In genomic region chr17:43175213-43176118, GRCh38 we compare ENCODE assay signal across 11 cellular contexts. TPM values are rescaled to one million over a fixed set of nuclear protein-coding genes. Genes with fewer than 3 reads are reported as not detected.
DNase-seq lines count a peak whose midpoint lies in the region; ATAC-seq and TF ChIP-seq lines count a peak whose summit lies in the region.
"Had no signal": no experiment of that assay in that cellular context is flagged by ENCODE, and none has a peak within 500 bp of the region (broad histone marks: within the 10 kb centered on the region; RNA-seq: fewer than 3 reads in every experiment).

No MANE protein-coding gene starts in this region.

- H3K9ac ChIP-seq in liver (ENCODE audit: low read depth in 1 of 2, low read length in 2 of 2), result no peak overlapping the region

- no peaks in the 10 kb centered on the region for H3K27me3 ChIP-seq in liver (ENCODE audit: control insufficient read depth in 4 of 4, insufficient read depth in 4 of 4, low read length in 3 of 4)
- H3K27me3 ChIP-seq in tibial artery, result no peaks in the 10 kb centered on the region
- H3K27me3 ChIP-seq: cardiac muscle cell had no signal

- peaks cover 5 to 16% of the 10 kb centered on the region in 2 donors for H3K36me3 Mint-ChIP-seq in activated T-cell treated with anti-CD3 and anti-CD28 coated beads, Interleukin-2, amount 50 U/mL, for 72 hours (ENCODE audit: insufficient read depth in 2 of 2)
- peaks cover 12% of the 10 kb centered on the region for H3K36me3 Mint-ChIP-seq in activated naive CD8-positive, alpha-beta T cell treated with anti-CD3 and anti-CD28 coated beads, Interleukin-2, amount 50 U/mL, for 24 hours (ENCODE audit: low read depth)

- no peak for ATAC-seq in activated T-cell treated with anti-CD3 and anti-CD28 coated beads, Interleukin-2, amount 50 U/mL, for 72 hours (replicated peaks in 1 of 2)
- peak; percentile 31 for ATAC-seq in activated naive CD8-positive, alpha-beta T cell treated with anti-CD3 and anti-CD28 coated beads, Interleukin-2, amount 50 U/mL, for 24 hours
- no peak for ATAC-seq in GM21723 (IDR thresholded peaks at IDR 0.05; ENCODE audit: unreplicated experiment)

- peak overlapping the region; percentile 49 to 78 for H3K4me3 Mint-ChIP-seq in activated T-cell treated with anti-CD3 and anti-CD28 coated beads, Interleukin-2, amount 50 U/mL, for 72 hours
- peak overlapping the region; percentile 66 for H3K4me3 Mint-ChIP-seq in activated naive CD8-positive, alpha-beta T cell treated with anti-CD3 and anti-CD28 coated beads, Interleukin-2, amount 50 U/mL, for 24 hours

- H3K4me1 ChIP-seq in liver (ENCODE audit: control insufficient read depth in 4 of 4, insufficient read depth in 4 of 4, low read length in 3 of 4), result peaks cover 10 to 58% (median 39%) of the 10 kb centered on the region in 4 donors
- peaks cover 11 to 76% (median 49%) of the 10 kb centered on the region in 4 donors for H3K4me1 ChIP-seq in tibial artery

- H3K27ac Mint-ChIP-seq in activated T-cell treated with anti-CD3 and anti-CD28 coated beads, Interleukin-2, amount 50 U/mL, for 72 hours, result peak overlapping the region; percentile 90
- H3K27ac Mint-ChIP-seq in activated naive CD8-positive, alpha-beta T cell treated with anti-CD3 and anti-CD28 coated beads, Interleukin-2, amount 50 U/mL, for 24 hours, result peak overlapping the region; percentile 97

- TF ChIP-seq RAD21 in liver (IDR thresholded peaks at IDR 0.05), result no peak

- peaks cover 38% of the 10 kb centered on the region for H3K4me1 Mint-ChIP-seq in activated T-cell treated with anti-CD3 and anti-CD28 coated beads, Interleukin-2, amount 50 U/mL, for 72 hours (ENCODE audit: low read depth)
- peaks cover 54% of the 10 kb centered on the region for H3K4me1 Mint-ChIP-seq in activated naive CD8-positive, alpha-beta T cell treated with anti-CD3 and anti-CD28 coated beads, Interleukin-2, amount 50 U/mL, for 24 hours

- intact Hi-C loops in tibial artery (cut with DNase I; ENCODE audit: low total_unique reads), result no loop called here

- no peaks in the 10 kb centered on the region for H3K9me3 Mint-ChIP-seq in activated T-cell treated with anti-CD3 and anti-CD28 coated beads, Interleukin-2, amount 50 U/mL, for 72 hours
- H3K9me3 Mint-ChIP-seq in activated naive CD8-positive, alpha-beta T cell treated with anti-CD3 and anti-CD28 coated beads, Interleukin-2, amount 50 U/mL, for 24 hours, result no peaks in the 10 kb centered on the region

- no peak for DNase-seq in activated T-cell treated with anti-CD3 and anti-CD28 coated beads, Interleukin-2, amount 50 U/mL, for 72 hours
- no peak for DNase-seq in activated T-cell treated with anti-CD3 and anti-CD28 coated beads, Interleukin-2, amount 50 U/mL, for 48 hours
- no peak for DNase-seq in activated naive CD8-positive, alpha-beta T cell treated with anti-CD3 and anti-CD28 coated beads, Interleukin-2, amount 50 U/mL, for 24 hours
- DNase-seq in tibial artery, result no peak
- no peak for DNase-seq in DMS 273 treated with DMSO at 0.1 percent for 48 hours (lab: John Stamatoyannopoulos, UW)
- DNase-seq in GM19238 (ENCODE audit: insufficient read length, low spot score), result no peak
- DNase-seq: NCI-H1417 treated with DMSO at 0.1 percent for 48 hours had no signal

- 63% methylated on average over 4 of the region's 4 CpGs for WGBS in liver

- H3K9me3 ChIP-seq in liver (ENCODE audit: control insufficient read depth in 4 of 4, low read length in 3 of 4) (no peaks in the 10 kb centered on the region), tibial artery (no peaks in the 10 kb centered on the region)

- TF ChIP-seq CTCF in liver (IDR thresholded peaks at IDR 0.05; ENCODE audit: low read depth, low read length, missing input control) (no peak), tibial artery (IDR thresholded peaks at IDR 0.05) (no peak)

- H3K27me3 Mint-ChIP-seq in activated T-cell treated with anti-CD3 and anti-CD28 coated beads, Interleukin-2, amount 50 U/mL, for 72 hours (ENCODE audit: low read depth), result no peaks in the 10 kb centered on the region
- H3K27me3 Mint-ChIP-seq in activated naive CD8-positive, alpha-beta T cell treated with anti-CD3 and anti-CD28 coated beads, Interleukin-2, amount 50 U/mL, for 24 hours, result no peaks in the 10 kb centered on the region

- H3K27ac ChIP-seq in liver (ENCODE audit: low read depth in 1 of 2, low read length in 2 of 2) (peak overlapping the region; percentile 64 to 77), tibial artery (peak overlapping the region; percentile 63 to 98)
- H3K27ac ChIP-seq: C4-2B, cardiac muscle cell had no signal

- H3K36me3 ChIP-seq in liver (ENCODE audit: control insufficient read depth in 4 of 4, insufficient read depth in 3 of 4, low read depth in 1 of 4, low read length in 3 of 4) (peaks cover 8 to 19% (median 14%) of the 10 kb centered on the region in 4 donors), tibial artery (peaks cover 26 to 36% (median 34%) of the 10 kb centered on the region in 3 donors)

- H3K4me3 ChIP-seq in liver (ENCODE audit: low read depth in 1 of 3, low read length in 3 of 3) (no peak overlapping the region), tibial artery (peak overlapping the region in 1 of 2 donors; percentile 4)
- H3K4me3 ChIP-seq: cardiac muscle cell had no signal

TF ChIP-seq in liver, 16 proteins besides CTCF, POLR2A, EP300 and RAD21:
- TF ChIP-seq ZBTB33 (IDR thresholded peaks at IDR 0.05) (no peak), JUND (IDR thresholded peaks at IDR 0.05) (no peak), HNF4G (IDR thresholded peaks at IDR 0.05) (no peak), HNF4A (conservative IDR thresholded peaks at IDR 0.05) (no peak), REST (IDR thresholded peaks at IDR 0.05) (no peak), ATF3 (IDR thresholded peaks at IDR 0.05) (no peak), YY1 (IDR thresholded peaks at IDR 0.05) (no peak), TAF1 (conservative IDR thresholded peaks at IDR 0.05) (no peak), MAX (IDR thresholded peaks at IDR 0.05) (no peak)

RNA-seq across cellular contexts. Expression of gene NBR1, which starts 4.5 kb away (rescaled TPM):
- total RNA-seq in activated T-cell treated with anti-CD3 and anti-CD28 coated beads, Interleukin-2, amount 50 U/mL, for 72 hours, result 10 to 100 TPM; 86.3 to 92.1 TPM
- 10 to 100 TPM; 59.3 to 74.6 TPM for total RNA-seq in liver
- polyA plus RNA-seq in liver, result 10 to 100 TPM; 18.2 to 30.1 TPM

RNA-seq across cellular contexts. Expression of gene TMEM106A, which starts 36.2 kb away (rescaled TPM):
- 10 to 100 TPM; 11.7 to 21.6 TPM for total RNA-seq in activated T-cell treated with anti-CD3 and anti-CD28 coated beads, Interleukin-2, amount 50 U/mL, for 72 hours
- 1 to 10 TPM; 2.9 to 3.8 TPM for total RNA-seq in liver
- 1 to 10 TPM; 1.3 to 2.3 TPM for polyA plus RNA-seq in liver

RNA-seq across cellular contexts. Expression of gene BRCA1, which starts 50.3 kb away (rescaled TPM):
- 100 to 1,000 TPM; 111 to 137 TPM for total RNA-seq in activated T-cell treated with anti-CD3 and anti-CD28 coated beads, Interleukin-2, amount 50 U/mL, for 72 hours
- 10 to 100 TPM in 1 of 2 donors, 1 to 10 TPM in 1; 8.9 to 18.6 TPM for total RNA-seq in liver
- 10 to 100 TPM in 1 of 2 donors, 1 to 10 TPM in 1; 1.5 to 16.8 TPM for polyA plus RNA-seq in liver

RNA-seq across cellular contexts. Expression of gene CCDC200, which starts 53.0 kb away (rescaled TPM):
- under 1 TPM in 1 of 2 donors, not detected in 1; 0.74 TPM for total RNA-seq in activated T-cell treated with anti-CD3 and anti-CD28 coated beads, Interleukin-2, amount 50 U/mL, for 72 hours
- not detected for total RNA-seq in liver
- 1 to 10 TPM in 1 of 2 donors, not detected in 1; 1.3 TPM for polyA plus RNA-seq in liver

RNA-seq across cellular contexts. Expression of gene RNU2-1, which starts 58.3 kb away (rescaled TPM):
- total RNA-seq in activated T-cell treated with anti-CD3 and anti-CD28 coated beads, Interleukin-2, amount 50 U/mL, for 72 hours, result 1,000 to 10,000 TPM; 4,759 to 5,082 TPM
- not detected for total RNA-seq in liver
- 1 to 10 TPM in 1 of 2 donors, not detected in 1; 3.4 TPM for polyA plus RNA-seq in liver
- total RNA-seq: cardiac muscle cell had no signal
- polyA plus RNA-seq: cardiac muscle cell had no signal

Comparison
In these comparisons a context has a peak if more than half of its experiments do, and no peak if none do; other contexts are left out.
1. RNA of gene BRCA1, which starts 50.3 kb away (total RNA-seq): 111 to 137 TPM in activated T-cell treated with anti-CD3 and anti-CD28 coated beads, Interleukin-2, amount 50 U/mL, for 72 hours; 8.9 to 18.6 TPM in liver; every median in the first group is over 4 times any median in the second.